ENCODE assay signal across 9 cellular contexts in genomic region chr1:44842415-44842762, GRCh38. TPM values are rescaled to one million over a fixed set of nuclear protein-coding genes. Genes with fewer than 3 reads are reported as not detected.
A peak's percentile ranks its signal among the peaks of the same experiment; 100 is the strongest.
DNase-seq lines count a peak whose midpoint lies in the region; ATAC-seq and TF ChIP-seq lines count a peak whose summit lies in the region.
"Had no signal": no experiment of that assay in that cellular context is flagged by ENCODE, and none has a peak within 500 bp of the region (broad histone marks: within the 10 kb centered on the region; RNA-seq: fewer than 3 reads in every experiment).

No MANE protein-coding gene starts in this region.

- peak overlapping the region; percentile 43 for H3K4me3 Mint-ChIP-seq in activated CD8-positive, alpha-beta T cell treated with anti-CD3 and anti-CD28 coated beads for 36 hours

- peaks cover 7% of the 10 kb centered on the region for H3K27me3 Mint-ChIP-seq in activated CD8-positive, alpha-beta T cell treated with anti-CD3 and anti-CD28 coated beads for 36 hours

- intact Hi-C loops in activated CD8-positive, alpha-beta T cell treated with anti-CD3 and anti-CD28 coated beads for 36 hours (cut with micrococcal nuclease), result no loop called here
- intact Hi-C loops in cardiac septum (cut with DNase I), result loop anchor here (5.0 kb wide), 1 partner anchor 145 kb away; the partner anchor contains the start of gene EIF2B3

- CTCF ChIA-PET in activated CD8-positive, alpha-beta T cell treated with anti-CD3 and anti-CD28 coated beads for 36 hours (lab: Charles Lee), result interaction anchor here (1.2 kb wide), 1 partner anchor 111 kb away, joined by 3 read pairs; the partner anchor contains the start of gene RNU5D-1

- no peaks in the 10 kb centered on the region for H3K36me3 Mint-ChIP-seq in activated CD8-positive, alpha-beta T cell treated with anti-CD3 and anti-CD28 coated beads for 36 hours (ENCODE audit: low read depth)

- no peak for TF ChIP-seq CTCF in activated CD8-positive, alpha-beta T cell treated with anti-CD3 and anti-CD28 coated beads for 36 hours (IDR thresholded peaks at IDR 0.05)
- TF ChIP-seq CTCF in retinal pigment epithelial cell (conservative IDR thresholded peaks at IDR 0.05; ENCODE audit: low read depth, low read length), result no peak

- peak overlapping the region; percentile 57 for H3K4me3 ChIP-seq in retinal pigment epithelial cell (ENCODE audit: low read length)

- POLR2A ChIA-PET in activated CD8-positive, alpha-beta T cell treated with anti-CD3 and anti-CD28 coated beads for 36 hours (lab: Charles Lee), result interaction anchor here (1.2 to 1.9 kb wide), 3 partner anchors 112 to 170 kb away, joined by 5 read pairs; partner anchors contain the start of genes RNU5D-1 and UROD

- no peaks in the 10 kb centered on the region for H3K9me3 Mint-ChIP-seq in activated CD8-positive, alpha-beta T cell treated with anti-CD3 and anti-CD28 coated beads for 36 hours

- peaks cover 4% of the 10 kb centered on the region for H3K4me1 Mint-ChIP-seq in activated CD8-positive, alpha-beta T cell treated with anti-CD3 and anti-CD28 coated beads for 36 hours (ENCODE audit: low read depth)

- DNase-seq in DMS53 (lab: John Stamatoyannopoulos, UW), result peak; percentile 82
- DNase-seq in activated CD8-positive, alpha-beta T cell treated with anti-CD3 and anti-CD28 coated beads for 36 hours, result no peak
- peak; percentile 68 for DNase-seq in cardiac septum (ENCODE audit: low spot score)
- DNase-seq in retinal pigment epithelial cell (ENCODE audit: low read depth), result no peak
- no peak for DNase-seq in mesenteric fat pad (ENCODE audit: low spot score)
- no peak for DNase-seq in iPS-NIHi7 (ENCODE audit: extremely low spot score)

- no peak overlapping the region for H3K27ac Mint-ChIP-seq in activated CD8-positive, alpha-beta T cell treated with anti-CD3 and anti-CD28 coated beads for 36 hours

- no peak for ATAC-seq in activated CD8-positive, alpha-beta T cell treated with anti-CD3 and anti-CD28 coated beads for 36 hours
- no peak for ATAC-seq in HG03460 (IDR thresholded peaks at IDR 0.05; ENCODE audit: unreplicated experiment)
- no peak for ATAC-seq in GM21381 (IDR thresholded peaks at IDR 0.05; ENCODE audit: unreplicated experiment)

RNA-seq across cellular contexts. Expression of gene PTCH2, which starts 0.7 kb away (rescaled TPM):
- total RNA-seq in activated CD8-positive, alpha-beta T cell treated with anti-CD3 and anti-CD28 coated beads for 36 hours, result under 1 TPM; 0.13 to 0.97 TPM
- total RNA-seq in cardiac septum, result 0.35 TPM
- 0.93 TPM for total RNA-seq in mesenteric fat pad

RNA-seq across cellular contexts. Expression of gene BTBD19, which starts 34.1 kb away (rescaled TPM):
- total RNA-seq in activated CD8-positive, alpha-beta T cell treated with anti-CD3 and anti-CD28 coated beads for 36 hours, result 1 to 10 TPM; 4.8 to 5.6 TPM
- total RNA-seq in cardiac septum, result 4.4 TPM
- total RNA-seq in mesenteric fat pad, result 26.1 TPM

RNA-seq across cellular contexts. Expression of gene DYNLT4, which starts 35.2 kb away (rescaled TPM):
- total RNA-seq in activated CD8-positive, alpha-beta T cell treated with anti-CD3 and anti-CD28 coated beads for 36 hours, result 1 to 10 TPM in 1 of 2 experiments, under 1 TPM in 1; 0.36 to 1.1 TPM
- total RNA-seq in cardiac septum (not detected), mesenteric fat pad (not detected)
- total RNA-seq: frontal cortex had no signal

RNA-seq across cellular contexts. Expression of gene PLK3, which starts 42.2 kb away (rescaled TPM):
- 10 to 100 TPM; 36.4 to 36.6 TPM for total RNA-seq in activated CD8-positive, alpha-beta T cell treated with anti-CD3 and anti-CD28 coated beads for 36 hours
- total RNA-seq in cardiac septum (8.4 TPM), mesenteric fat pad (78.0 TPM)

RNA-seq across cellular contexts. Expression of gene BEST4, which starts 54.4 kb away (rescaled TPM):
- total RNA-seq in activated CD8-positive, alpha-beta T cell treated with anti-CD3 and anti-CD28 coated beads for 36 hours, result 1 to 10 TPM in 1 of 2 experiments, under 1 TPM in 1; 0.87 to 1.0 TPM
- total RNA-seq in cardiac septum, result 0.11 TPM
- total RNA-seq in mesenteric fat pad, result 0.19 TPM

Comparison
In these comparisons a context has a peak if more than half of its experiments do, and no peak if none do; other contexts are left out.
1. DNase-seq: peak in DMS53 (single experiment) and cardiac septum (single experiment); none in activated CD8-positive, alpha-beta T cell treated with anti-CD3 and anti-CD28 coated beads for 36 hours (single experiment), retinal pigment epithelial cell (single experiment), mesenteric fat pad (single experiment) and iPS-NIHi7 (single experiment).